Comparison of ENCODE assay signal across 8 cellular contexts in the genomic region with DNA sequence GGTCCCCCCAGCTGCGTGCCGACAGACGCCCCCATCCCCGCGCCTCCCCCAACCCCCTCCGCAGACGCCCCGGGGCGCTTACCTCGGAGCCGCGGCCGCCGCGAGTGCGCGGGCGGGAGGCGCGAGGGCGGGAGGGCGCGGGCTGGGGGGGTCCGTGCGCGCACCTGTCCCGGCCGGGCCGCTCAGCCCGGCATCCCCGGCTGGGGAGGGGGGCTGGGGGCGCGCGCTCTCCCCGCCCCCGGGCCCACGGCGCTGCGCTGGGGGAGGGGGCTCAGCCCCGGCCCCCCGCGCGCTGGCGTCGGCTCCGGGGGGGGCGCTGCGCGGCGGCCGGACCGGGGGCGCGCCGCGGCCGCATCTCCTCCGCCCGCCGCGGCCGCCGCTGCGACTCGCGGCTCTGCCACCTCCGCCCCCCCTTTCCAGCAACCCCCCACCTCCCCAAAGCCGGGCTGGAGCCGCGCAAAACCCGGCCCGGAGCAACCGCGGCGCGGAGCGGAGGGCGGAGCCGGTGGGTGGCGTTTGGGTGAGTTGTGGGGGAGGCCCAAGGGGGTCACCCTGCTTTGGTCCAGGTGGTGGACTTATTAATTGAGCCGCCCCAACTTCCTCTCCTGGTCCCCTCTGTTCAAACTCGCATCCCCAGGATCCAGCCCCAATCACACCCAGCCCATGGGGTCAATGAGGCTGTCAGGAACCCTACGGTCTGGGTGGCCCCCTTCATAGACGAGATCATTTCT. TPM values are rescaled to one million over a fixed set of nuclear protein-coding genes. Genes with fewer than 3 reads are reported as not detected.
DNase-seq lines count a peak whose midpoint lies in the region; ATAC-seq, FAIRE-seq and TF ChIP-seq lines count a peak whose summit lies in the region.

No MANE protein-coding gene starts in this region.

- peaks cover 1% of the 10 kb centered on the region for H3K36me3 Mint-ChIP-seq in central memory CD8-positive, alpha-beta T cell (ENCODE audit: insufficient read depth)

- peak overlapping the region; percentile 58 for H3K4me3 ChIP-seq in Loucy (ENCODE audit: low read length, poor library complexity, severe bottlenecking)

- TF ChIP-seq POLR2A in GM12892 (IDR thresholded peaks at IDR 0.05; ENCODE audit: low read depth, low read length), result no peak

- H3K4me3 Mint-ChIP-seq in central memory CD8-positive, alpha-beta T cell, result peak overlapping the region; percentile 42

- no peak overlapping the region for H3K27ac Mint-ChIP-seq in central memory CD8-positive, alpha-beta T cell (ENCODE audit: low read depth)

- FAIRE-seq in GM12892 (lab: Jason Lieb, UNC), result no peak

- H3K27me3 ChIP-seq in Loucy (ENCODE audit: insufficient read depth, low read length, poor library complexity, severe bottlenecking), result no peaks in the 10 kb centered on the region

- peak overlapping the region; percentile 55 for H3K4me2 ChIP-seq in Loucy (ENCODE audit: low read depth, low read length, poor library complexity, severe bottlenecking)

- no peaks in the 10 kb centered on the region for H3K9me3 ChIP-seq in Loucy (ENCODE audit: insufficient read depth, low read depth, low read length)

- no peaks in the 10 kb centered on the region for H3K9me3 Mint-ChIP-seq in central memory CD8-positive, alpha-beta T cell

- no peak overlapping the region for H3K9ac ChIP-seq in Loucy (ENCODE audit: low read depth, low read length, poor library complexity, severe bottlenecking)

- peaks cover 11% of the 10 kb centered on the region for H3K4me1 Mint-ChIP-seq in central memory CD8-positive, alpha-beta T cell

- DNase-seq in ELR (ENCODE audit: low read depth) (peak; percentile 37), occipital lobe (lab: John Stamatoyannopoulos, UW) (peak; percentile 33), GM12892 (ENCODE audit: insufficient read length) (no peak), T-helper 9 cell (no peak), NCI-H1694 treated with DMSO at 0.1 percent for 48 hours (lab: John Stamatoyannopoulos, UW) (no peak)
- DNase-seq in central memory CD8-positive, alpha-beta T cell (ENCODE audit: low spot score in 2 of 2), result no peak

- H3K4me1 ChIP-seq in Loucy (ENCODE audit: insufficient read depth, low read length, poor library complexity, severe bottlenecking), result peaks cover 8% of the 10 kb centered on the region

- H3K79me2 ChIP-seq in Loucy (ENCODE audit: insufficient read depth, low read length), result no peaks in the 10 kb centered on the region

- H3K36me3 ChIP-seq in Loucy (ENCODE audit: insufficient read depth, low read length), result no peaks in the 10 kb centered on the region

- no peaks in the 10 kb centered on the region for H4K20me1 ChIP-seq in Loucy (ENCODE audit: insufficient read depth, low read length, poor library complexity, severe bottlenecking)

- no peak overlapping the region for H2AFZ ChIP-seq in Loucy (ENCODE audit: low read length)

- ATAC-seq in central memory CD8-positive, alpha-beta T cell (replicated peaks; ENCODE audit: extremely low read depth, poor library complexity, severe bottlenecking), result no peak
- ATAC-seq in GM21723 (IDR thresholded peaks at IDR 0.05; ENCODE audit: unreplicated experiment), result no peak

- TF ChIP-seq CTCF in Loucy (conservative IDR thresholded peaks at IDR 0.05; ENCODE audit: low read length), result no peak

- H3K27me3 Mint-ChIP-seq in central memory CD8-positive, alpha-beta T cell, result peaks cover 77% of the 10 kb centered on the region

- no peaks in the 10 kb centered on the region for H3K9me2 ChIP-seq in Loucy (replicated peaks; ENCODE audit: low read depth, low read length)

- no peaks in the 10 kb centered on the region for H3F3A ChIP-seq in Loucy (ENCODE audit: low read depth)

RNA-seq across cellular contexts. Expression of a gene that starts 22.1 kb away (rescaled TPM):
- 32.0 TPM for total RNA-seq in occipital lobe
- polyA plus RNA-seq in GM12892 (2012; ENCODE audit: missing spikeins), result not detected

RNA-seq across cellular contexts. Expression of a gene that starts 41.7 kb away (rescaled TPM):
- not detected for total RNA-seq in occipital lobe
- polyA plus RNA-seq in GM12892 (2012; ENCODE audit: missing spikeins), result 2.8 TPM

RNA-seq across cellular contexts. Expression of a gene that starts 46.5 kb away (rescaled TPM):
- total RNA-seq in occipital lobe, result 2.0 TPM
- 0.32 TPM for polyA plus RNA-seq in GM12892 (2012; ENCODE audit: missing spikeins)

RNA-seq across cellular contexts. Expression of a gene that starts 57.8 kb away (rescaled TPM):
- 5.6 TPM for total RNA-seq in occipital lobe
- 6.7 TPM for polyA plus RNA-seq in GM12892 (2012; ENCODE audit: missing spikeins)

Comparison
In these comparisons a context has a peak if more than half of its experiments do, and no peak if none do; other contexts are left out.
1. DNase-seq: peak in ELR (single experiment) and occipital lobe (single experiment); none in central memory CD8-positive, alpha-beta T cell (0 of 2), GM12892 (single experiment), T-helper 9 cell (single experiment) and NCI-H1694 treated with DMSO at 0.1 percent for 48 hours (single experiment).